Comparison of ENCODE assay signal across 24 cellular contexts in the genomic region with DNA sequence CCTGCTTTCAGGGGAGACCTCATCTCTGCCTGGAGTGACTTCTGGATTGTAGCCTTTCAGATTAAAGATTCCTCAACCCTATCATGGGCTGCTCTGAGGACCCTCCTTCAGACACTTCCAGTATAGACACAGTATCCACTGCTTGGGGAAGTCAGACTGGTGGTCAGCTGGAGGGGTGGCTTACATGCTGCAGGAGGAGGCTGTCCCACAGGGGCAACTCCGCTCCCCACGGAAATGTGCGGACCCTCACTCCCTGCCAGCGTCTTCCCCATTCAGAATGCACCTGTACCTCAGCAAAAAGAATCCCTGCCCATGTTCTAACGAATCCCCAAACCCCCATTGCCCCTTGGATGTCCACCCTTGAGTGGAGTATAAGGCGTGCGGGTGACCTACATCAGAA.
"Had no signal": no experiment of that assay in that cellular context is flagged by ENCODE, and none has a peak within 500 bp of the region (broad histone marks: within the 10 kb centered on the region; RNA-seq: fewer than 3 reads in every experiment).

No MANE protein-coding gene starts in this region.

- H3K27ac Mint-ChIP-seq: effector memory CD8-positive, alpha-beta T cell; memory B cell; natural killer cell; progenitor cell of endocrine pancreas had no signal

- DNase-seq: caudate nucleus; cerebellar nuclear complex; dermis blood vessel endothelial cell; effector memory CD8-positive, alpha-beta T cell; erythroblast; hypothalamus; natural killer cell; stimulated activated CD4-positive, alpha-beta T cell treated with anti-CD3 and anti-CD28 coated beads, Interleukin-12 subunit alpha, Interleukin-12 subunit beta, amount 100 ng/mL, for 4 hours; stimulated activated CD4-positive, alpha-beta T cell treated with anti-CD3 and anti-CD28 coated beads, Interleukin-1b, Interleukin-23, amount 100 ng/mL, for 48 hours; stimulated activated CD4-positive, alpha-beta T cell treated with anti-CD3 and anti-CD28 coated beads, Interleukin-4, amount 100 ng/mL, for 1 hour; stimulated activated CD8-positive, alpha-beta memory T cell treated with anti-CD3 and anti-CD28 coated beads, Interleukin-4, amount 100 ng/mL, for 48 hours; stimulated activated naive CD4-positive, alpha-beta T cell treated with Interleukin-2 at 50 U/mL for 16 hours; thyroid gland; trophoblast cell had no signal

- H3K4me3 Mint-ChIP-seq: effector memory CD8-positive, alpha-beta T cell; memory B cell; natural killer cell; neural crest cell had no signal

- H3K9me3 ChIP-seq: neutrophil, suprapubic skin, thyroid gland had no signal

- H3K27ac ChIP-seq: neutrophil, parathyroid adenoma, suprapubic skin, thyroid gland had no signal

- H3K27me3 Mint-ChIP-seq: memory B cell, progenitor cell of endocrine pancreas had no signal

- H3K9me3 Mint-ChIP-seq: effector memory CD8-positive, alpha-beta T cell; memory B cell had no signal

- H3K36me3 Mint-ChIP-seq: memory B cell, natural killer cell had no signal

- H3K4me3 ChIP-seq: lung, smooth muscle cell, suprapubic skin, thyroid gland had no signal

- H3K27me3 ChIP-seq: neutrophil, suprapubic skin, thyroid gland had no signal

- H3K4me1 Mint-ChIP-seq: memory B cell, natural killer cell had no signal

- H3K36me3 ChIP-seq: neutrophil, suprapubic skin, thyroid gland had no signal

- ATAC-seq: effector memory CD8-positive, alpha-beta T cell; left lobe of liver; natural killer cell; sciatic nerve had no signal
